Comparison of ENCODE assay signal across 8 cellular contexts in genomic region chr17:81095608-81095888, GRCh38.
DNase-seq lines count a peak whose midpoint lies in the region; TF ChIP-seq lines count a peak whose summit lies in the region.

No MANE protein-coding gene starts in this region.

- H3K27ac Mint-ChIP-seq in activated CD4-positive, alpha-beta memory T cell treated with anti-CD3 and anti-CD28 coated beads, Interleukin-2, amount 10 ng/mL, durations not matched to agents 7 days and 5 days: peak overlapping the region; percentile 34

- no peak for DNase-seq in activated CD4-positive, alpha-beta memory T cell treated with anti-CD3 and anti-CD28 coated beads, Interleukin-2, amount 10 ng/mL, durations not matched to agents 7 days and 5 days
- DNase-seq in fibroblast of villous mesenchyme (ENCODE audit: low read depth) (peak; percentile 38), iPS-NIHi7 (ENCODE audit: extremely low spot score) (no peak), T-helper 9 cell (no peak), putamen (ENCODE audit: low spot score) (no peak), superior temporal gyrus (ENCODE audit: extremely low spot score) (no peak)

- H3K27ac ChIP-seq in HUES64 (ENCODE audit: low read depth, low read length) (peak overlapping the region; percentile 68), skin epidermis (peak overlapping the region in 19 of 21 experiments; percentile 24 to 89 (median 81))

- no peak overlapping the region for H3K4me3 Mint-ChIP-seq in activated CD4-positive, alpha-beta memory T cell treated with anti-CD3 and anti-CD28 coated beads, Interleukin-2, amount 10 ng/mL, durations not matched to agents 7 days and 5 days

- peak overlapping the region; percentile 37; the same call in 1 of the 2 replicates for H3K9ac ChIP-seq in HUES64 (ENCODE audit: low read depth, low read length)

- H3K4me3 ChIP-seq in HUES64 (ENCODE audit: low read length): no peak overlapping the region
- H3K4me3 ChIP-seq in fibroblast of villous mesenchyme (ENCODE audit: low read depth, low read length): no peak overlapping the region
- H3K4me3 ChIP-seq in skin epidermis: no peak overlapping the region

- POLR2A ChIA-PET in activated CD4-positive, alpha-beta memory T cell treated with anti-CD3 and anti-CD28 coated beads, Interleukin-2, amount 10 ng/mL, durations not matched to agents 7 days and 5 days (lab: Charles Lee): interaction anchor here (0.5 to 1.7 kb wide), 10 partner anchors 8 to 834 kb away, joined by 3 to 7 read pairs (median 3); partner anchors contain the start of genes NDUFAF8 and TEPSIN

- no peak for TF ChIP-seq CTCF in fibroblast of villous mesenchyme (IDR thresholded peaks at IDR 0.05; ENCODE audit: insufficient read depth, low read depth, low read length)

- H3K27me3 Mint-ChIP-seq in activated CD4-positive, alpha-beta memory T cell treated with anti-CD3 and anti-CD28 coated beads, Interleukin-2, amount 10 ng/mL, durations not matched to agents 7 days and 5 days: peaks cover 19% of the 10 kb centered on the region

- no peaks in the 10 kb centered on the region for H3K9me3 Mint-ChIP-seq in activated CD4-positive, alpha-beta memory T cell treated with anti-CD3 and anti-CD28 coated beads, Interleukin-2, amount 10 ng/mL, durations not matched to agents 7 days and 5 days

- no peaks in the 10 kb centered on the region for H3K36me3 ChIP-seq in HUES64 (ENCODE audit: insufficient read depth, low read length)

- no peaks in the 10 kb centered on the region for H3K9me3 ChIP-seq in HUES64 (ENCODE audit: insufficient read depth, low read depth, low read length)

- H3K27me3 ChIP-seq in HUES64 (ENCODE audit: insufficient read depth, low read length): no peaks in the 10 kb centered on the region

- H3K4me1 ChIP-seq in HUES64 (ENCODE audit: insufficient read depth, low read length): peaks cover 36% of the 10 kb centered on the region

- 77% methylated on average over 9 of the region's 9 CpGs for WGBS in HUES64

- CTCF ChIA-PET in activated CD4-positive, alpha-beta memory T cell treated with anti-CD3 and anti-CD28 coated beads, Interleukin-2, amount 10 ng/mL, durations not matched to agents 7 days and 5 days (lab: Charles Lee): interaction anchor here (1.2 to 1.8 kb wide), 3 partner anchors 72 to 668 kb away, joined by 6 to 8 read pairs (median 6); no protein-coding TSS in a partner anchor

- H3K4me1 Mint-ChIP-seq in activated CD4-positive, alpha-beta memory T cell treated with anti-CD3 and anti-CD28 coated beads, Interleukin-2, amount 10 ng/mL, durations not matched to agents 7 days and 5 days: peaks cover 38% of the 10 kb centered on the region

- no peaks in the 10 kb centered on the region for H3K36me3 Mint-ChIP-seq in activated CD4-positive, alpha-beta memory T cell treated with anti-CD3 and anti-CD28 coated beads, Interleukin-2, amount 10 ng/mL, durations not matched to agents 7 days and 5 days (ENCODE audit: low read depth)
